In the genomic region with DNA sequence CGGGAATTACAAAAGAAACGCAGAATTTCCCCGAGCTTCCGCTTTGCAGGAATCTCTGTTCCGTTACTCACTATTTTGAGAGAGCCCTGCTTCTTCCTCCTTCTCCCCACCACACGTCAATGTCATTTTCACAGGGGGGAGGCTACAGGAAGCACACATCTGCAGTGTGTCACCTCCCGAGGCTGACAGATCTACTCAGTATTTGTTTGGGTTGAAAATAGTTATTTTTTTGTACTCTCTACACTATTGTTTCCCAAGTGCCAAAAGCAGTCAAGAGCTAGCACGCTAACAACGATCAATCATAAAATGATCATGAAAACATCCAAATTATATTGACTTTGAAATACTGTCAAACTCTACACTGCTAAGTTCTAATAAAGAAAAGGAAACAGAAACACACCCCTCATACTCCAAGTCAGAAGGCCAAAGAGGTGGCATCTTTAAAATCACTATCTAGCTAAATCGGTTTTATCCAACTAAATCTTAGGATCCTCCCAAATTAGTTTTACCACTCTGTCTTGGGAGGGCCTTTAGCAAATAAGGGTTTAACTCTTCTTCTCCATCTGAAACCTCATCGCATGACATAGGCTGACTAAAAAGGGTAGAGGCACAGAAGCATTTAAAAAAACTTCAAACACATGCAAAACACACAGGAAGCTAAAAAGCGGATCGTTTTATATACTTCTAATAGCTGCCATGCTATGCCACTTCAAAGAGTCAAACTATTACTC, we compare ENCODE assay signal across 8 cellular contexts. TPM values are rescaled to one million over a fixed set of nuclear protein-coding genes. Genes with fewer than 3 reads are reported as not detected.
DNase-seq lines count a peak whose midpoint lies in the region; ATAC-seq and TF ChIP-seq lines count a peak whose summit lies in the region.

No MANE protein-coding gene starts in this region.

- H3K27ac ChIP-seq in gastroesophageal sphincter: peak overlapping the region in 1 of 4 donors; percentile 29
- no peak overlapping the region for H3K27ac ChIP-seq in brain microvascular endothelial cell

- peak; percentile 64 for DNase-seq in activated CD4-positive, alpha-beta T cell treated with anti-CD3 and anti-CD28 coated beads for 48 hours
- DNase-seq in stimulated activated CD4-positive, alpha-beta T cell treated with anti-CD3 and anti-CD28 coated beads, Interleukin-4, amount 100 ng/mL, for 24 hours: peak; percentile 74
- no peak for DNase-seq in NCI-H1105 treated with DMSO at 0.1 percent for 48 hours (lab: John Stamatoyannopoulos, UW)
- no peak for DNase-seq in NCI-H345 treated with DMSO at 0.1 percent for 48 hours (lab: John Stamatoyannopoulos, UW; ENCODE audit: unreplicated experiment)
- no peak for DNase-seq in brain microvascular endothelial cell

- 54 to 55% methylated on average over 12 to 13 of the region's 13 CpGs for WGBS in gastroesophageal sphincter (ENCODE audit: low coverage in 1 of 2), 2 donors

- no peak for TF ChIP-seq POLR2A in gastroesophageal sphincter (IDR thresholded peaks at IDR 0.05)

- H3K9me3 ChIP-seq in gastroesophageal sphincter: no peaks in the 10 kb centered on the region

- H3K27me3 ChIP-seq in gastroesophageal sphincter (no peaks in the 10 kb centered on the region), brain microvascular endothelial cell (replicated peaks) (no peaks in the 10 kb centered on the region)

- ATAC-seq in GM19397 (IDR thresholded peaks at IDR 0.05; ENCODE audit: unreplicated experiment) (peak; percentile 84), HG03457 (IDR thresholded peaks at IDR 0.05; ENCODE audit: unreplicated experiment) (peak; percentile 81), gastroesophageal sphincter (peak; percentile 31)

- in situ Hi-C loops in brain microvascular endothelial cell (cut with HindIII; ENCODE audit: low pct_ligation_motif_present, low sequenced_read_pairs): no loop called here

- no peak overlapping the region for H3K4me3 ChIP-seq in gastroesophageal sphincter
- H3K4me3 ChIP-seq in brain microvascular endothelial cell (ENCODE audit: low read depth, low read length): no peak overlapping the region

- H3K36me3 ChIP-seq in gastroesophageal sphincter (no peaks in the 10 kb centered on the region), brain microvascular endothelial cell (replicated peaks) (no peaks in the 10 kb centered on the region)

- TF ChIP-seq EP300 in gastroesophageal sphincter (IDR thresholded peaks at IDR 0.05): no peak

- peaks cover 0 to 71% (median 29%) of the 10 kb centered on the region in 3 donors for H3K4me1 ChIP-seq in gastroesophageal sphincter

- TF ChIP-seq CTCF in gastroesophageal sphincter (IDR thresholded peaks at IDR 0.05): no peak
- TF ChIP-seq CTCF in brain microvascular endothelial cell (IDR thresholded peaks at IDR 0.05; ENCODE audit: low read depth, low read length, missing control alignments): no peak

RNA-seq across cellular contexts. Expression of gene FOXN3, which starts 51.8 kb away (rescaled TPM):
- total RNA-seq in gastroesophageal sphincter: 100 to 1,000 TPM; 116 to 172 (median 136) TPM

Comparison
In these comparisons a context has a peak if more than half of its experiments do, and no peak if none do; other contexts are left out.
1. ATAC-seq: peak in every context shown above with its lines; median percentile 84 in GM19397; 81 in HG03457; 31 in gastroesophageal sphincter.
2. DNase-seq: peak in activated CD4-positive, alpha-beta T cell treated with anti-CD3 and anti-CD28 coated beads for 48 hours (single experiment) and stimulated activated CD4-positive, alpha-beta T cell treated with anti-CD3 and anti-CD28 coated beads, Interleukin-4, amount 100 ng/mL, for 24 hours (single experiment); none in NCI-H1105 treated with DMSO at 0.1 percent for 48 hours (single experiment), NCI-H345 treated with DMSO at 0.1 percent for 48 hours (single experiment) and brain microvascular endothelial cell (single experiment).